ENCODE assay signal across 8 cellular contexts in the genomic region with DNA sequence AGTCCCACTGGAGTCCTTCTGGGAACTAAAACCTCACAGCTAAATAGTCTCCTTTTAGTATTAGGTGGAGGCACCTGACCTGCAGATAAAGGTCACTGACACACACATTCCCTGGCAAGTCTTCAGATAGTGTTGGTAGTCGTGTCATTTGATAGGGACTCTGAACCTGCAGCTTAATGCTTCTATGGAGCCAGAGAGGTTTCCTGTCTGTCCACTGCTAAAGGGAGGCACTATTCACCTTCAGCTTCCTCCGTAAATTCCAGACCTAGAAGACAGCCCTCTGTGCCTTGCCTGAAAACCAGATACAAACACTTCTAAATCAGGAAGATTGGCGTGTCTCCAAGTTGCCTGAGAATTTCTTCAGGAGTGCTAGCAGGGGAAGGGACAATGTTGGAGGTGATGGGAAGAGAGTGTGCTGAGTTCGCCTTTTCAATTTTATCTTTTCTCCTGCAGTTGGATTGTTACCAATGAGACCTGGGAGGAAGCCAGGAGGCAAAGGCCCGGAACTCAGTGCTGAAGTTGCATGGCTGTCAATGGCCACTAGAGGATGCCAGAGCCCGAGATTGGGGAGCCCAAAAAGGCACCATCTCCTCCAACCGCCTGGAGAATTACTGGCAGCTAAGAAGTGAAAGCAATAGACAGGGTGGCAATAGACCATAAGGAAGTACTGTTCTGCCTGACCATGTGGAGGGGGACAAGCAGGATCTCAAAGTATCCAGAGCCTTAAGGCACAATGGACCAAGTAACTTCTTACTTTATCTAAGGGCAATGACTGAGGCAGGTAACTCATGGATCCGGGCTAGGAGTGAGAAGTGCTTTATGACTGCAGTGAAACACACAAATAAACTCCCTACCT.
DNase-seq lines count a peak whose midpoint lies in the region; ATAC-seq and TF ChIP-seq lines count a peak whose summit lies in the region.

No MANE protein-coding gene starts in this region.

- H4K20me1 ChIP-seq in OCI-LY3 (ENCODE audit: insufficient read depth, low read length) (no peaks in the 10 kb centered on the region), neural cell (ENCODE audit: insufficient read depth) (no peaks in the 10 kb centered on the region)

- peak; percentile 39 for TF ChIP-seq RAD21 in neural cell (conservative IDR thresholded peaks at IDR 0.05)

- TF ChIP-seq CTCF in OCI-LY3 (IDR thresholded peaks at IDR 0.05; ENCODE audit: low read depth, low read length) (peak; percentile 96), esophagus squamous epithelium (IDR thresholded peaks at IDR 0.05) (peak; percentile 64 to 99 (median 94)), neural cell (IDR thresholded peaks at IDR 0.05; ENCODE audit: poor library complexity, severe bottlenecking) (peak; percentile 41), stomach (IDR thresholded peaks at IDR 0.05) (peak in 5 of 7 experiments; percentile 74 to 88 (median 83))

- TF ChIP-seq EP300 in neural cell (conservative IDR thresholded peaks at IDR 0.05; ENCODE audit: poor library complexity, severe bottlenecking): no peak
- no peak for TF ChIP-seq EP300 in stomach (IDR thresholded peaks at IDR 0.05)

- peak overlapping the region; percentile 53 for H3K9ac ChIP-seq in OCI-LY3 (ENCODE audit: low read length)
- no peak overlapping the region for H3K9ac ChIP-seq in neural cell (ENCODE audit: low read length)

- H3K27me3 ChIP-seq in OCI-LY3 (ENCODE audit: low read depth, low read length): no peaks in the 10 kb centered on the region
- H3K27me3 ChIP-seq in esophagus squamous epithelium: no peaks in the 10 kb centered on the region
- H3K27me3 ChIP-seq in neural cell (ENCODE audit: insufficient read depth, low read depth, low read length): no peaks in the 10 kb centered on the region
- H3K27me3 ChIP-seq in stomach: no peaks in the 10 kb centered on the region

- peak; percentile 98 for ATAC-seq in GM21515 (IDR thresholded peaks at IDR 0.05; ENCODE audit: unreplicated experiment)

- no peaks in the 10 kb centered on the region for H3F3A ChIP-seq in neural cell (ENCODE audit: insufficient read depth, low read length, poor library complexity, severe bottlenecking)

- H3K9me2 ChIP-seq in neural cell (ENCODE audit: insufficient read depth, low read length): no peaks in the 10 kb centered on the region

- H3K27ac ChIP-seq in OCI-LY3 (ENCODE audit: low read length): peak overlapping the region; percentile 33
- no peak overlapping the region for H3K27ac ChIP-seq in esophagus squamous epithelium
- no peak overlapping the region for H3K27ac ChIP-seq in neural cell (ENCODE audit: low read length)
- H3K27ac ChIP-seq in stomach: no peak overlapping the region

- DNase-seq in DMS153 treated with DMSO at 0.1 percent for 48 hours (lab: John Stamatoyannopoulos, UW; ENCODE audit: unreplicated experiment): peak; percentile 40
- DNase-seq in HuH-7 (ENCODE audit: low spot score): peak; percentile 57
- DNase-seq in activated T-cell treated with anti-CD3 and anti-CD28 coated beads for 24 hours (ENCODE audit: low read depth): peak; percentile 56
- no peak for DNase-seq in esophagus squamous epithelium (lab: John Stamatoyannopoulos, UW)
- peak; percentile 74 for DNase-seq in stomach

- H3K36me3 ChIP-seq in OCI-LY3 (replicated peaks; ENCODE audit: low read depth, low read length) (no peaks in the 10 kb centered on the region), esophagus squamous epithelium (no peaks in the 10 kb centered on the region), neural cell (ENCODE audit: insufficient read depth, low read length) (no peaks in the 10 kb centered on the region), stomach (no peaks in the 10 kb centered on the region)

- intact Hi-C loops in esophagus squamous epithelium (cut with DNase I) (no loop called here), stomach (cut with DNase I; ENCODE audit: low total_unique reads) (no loop called here)

- no peak for TF ChIP-seq POLR2A in esophagus squamous epithelium (IDR thresholded peaks at IDR 0.05)
- TF ChIP-seq POLR2A in stomach (IDR thresholded peaks at IDR 0.05): no peak

- peak overlapping the region; percentile 48 for H3K4me3 ChIP-seq in OCI-LY3 (ENCODE audit: low read length)
- H3K4me3 ChIP-seq in esophagus squamous epithelium: no peak overlapping the region
- H3K4me3 ChIP-seq in neural cell (ENCODE audit: low read length): no peak overlapping the region
- no peak overlapping the region for H3K4me3 ChIP-seq in stomach

- no peaks in the 10 kb centered on the region for H3K79me2 ChIP-seq in OCI-LY3 (ENCODE audit: low read length)
- H3K79me2 ChIP-seq in neural cell (replicated peaks; ENCODE audit: insufficient read depth, low read length): no peaks in the 10 kb centered on the region

- H3K4me2 ChIP-seq in OCI-LY3 (ENCODE audit: low read length) (peak overlapping the region; percentile 50), neural cell (ENCODE audit: low read length) (no peak overlapping the region)

- H3K4me1 ChIP-seq in OCI-LY3 (ENCODE audit: low read length) (peaks cover 28% of the 10 kb centered on the region), esophagus squamous epithelium (peaks cover 0 to 16% (median 0%) of the 10 kb centered on the region in 3 donors), stomach (peaks cover 3 to 9% (median 6%) of the 10 kb centered on the region in 4 donors)

- H3K9me3 ChIP-seq in OCI-LY3 (ENCODE audit: insufficient read depth, low read length) (no peaks in the 10 kb centered on the region), esophagus squamous epithelium (no peaks in the 10 kb centered on the region), neural cell (ENCODE audit: low read length) (no peaks in the 10 kb centered on the region), stomach (no peaks in the 10 kb centered on the region)

- WGBS in esophagus squamous epithelium, 2 donors: 33 to 42% methylated on average over 7 of the region's 8 CpGs
- WGBS in stomach, 5 donors: 30 to 39% (median 31%) methylated on average over 7 to 8 of the region's 8 CpGs

- H2AFZ ChIP-seq in OCI-LY3 (ENCODE audit: low read depth, low read length) (peak overlapping the region; percentile 99), neural cell (ENCODE audit: low read depth, low read length) (no peak overlapping the region)

TF ChIP-seq in neural cell, 6 proteins besides CTCF, POLR2A, EP300 and RAD21:
- TF ChIP-seq SMC3 (conservative IDR thresholded peaks at IDR 0.05; ENCODE audit: poor library complexity) (peak; percentile 31), POLR2AphosphoS5 (IDR thresholded peaks at IDR 0.05) (no peak), TAF1 (IDR thresholded peaks at IDR 0.05; ENCODE audit: low read depth) (no peak)
- TF ChIP-seq, protein P1, sequence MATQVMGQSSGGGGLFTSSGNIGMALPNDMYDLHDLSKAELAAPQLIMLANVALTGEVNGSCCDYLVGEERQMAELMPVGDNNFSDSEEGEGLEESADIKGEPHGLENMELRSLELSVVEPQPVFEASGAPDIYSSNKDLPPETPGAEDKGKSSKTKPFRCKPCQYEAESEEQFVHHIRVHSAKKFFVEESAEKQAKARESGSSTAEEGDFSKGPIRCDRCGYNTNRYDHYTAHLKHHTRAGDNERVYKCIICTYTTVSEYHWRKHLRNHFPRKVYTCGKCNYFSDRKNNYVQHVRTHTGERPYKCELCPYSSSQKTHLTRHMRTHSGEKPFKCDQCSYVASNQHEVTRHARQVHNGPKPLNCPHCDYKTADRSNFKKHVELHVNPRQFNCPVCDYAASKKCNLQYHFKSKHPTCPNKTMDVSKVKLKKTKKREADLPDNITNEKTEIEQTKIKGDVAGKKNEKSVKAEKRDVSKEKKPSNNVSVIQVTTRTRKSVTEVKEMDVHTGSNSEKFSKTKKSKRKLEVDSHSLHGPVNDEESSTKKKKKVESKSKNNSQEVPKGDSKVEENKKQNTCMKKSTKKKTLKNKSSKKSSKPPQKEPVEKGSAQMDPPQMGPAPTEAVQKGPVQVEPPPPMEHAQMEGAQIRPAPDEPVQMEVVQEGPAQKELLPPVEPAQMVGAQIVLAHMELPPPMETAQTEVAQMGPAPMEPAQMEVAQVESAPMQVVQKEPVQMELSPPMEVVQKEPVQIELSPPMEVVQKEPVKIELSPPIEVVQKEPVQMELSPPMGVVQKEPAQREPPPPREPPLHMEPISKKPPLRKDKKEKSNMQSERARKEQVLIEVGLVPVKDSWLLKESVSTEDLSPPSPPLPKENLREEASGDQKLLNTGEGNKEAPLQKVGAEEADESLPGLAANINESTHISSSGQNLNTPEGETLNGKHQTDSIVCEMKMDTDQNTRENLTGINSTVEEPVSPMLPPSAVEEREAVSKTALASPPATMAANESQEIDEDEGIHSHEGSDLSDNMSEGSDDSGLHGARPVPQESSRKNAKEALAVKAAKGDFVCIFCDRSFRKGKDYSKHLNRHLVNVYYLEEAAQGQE (IDR thresholded peaks at IDR 0.05; ENCODE audit: borderline replicate concordance): no peak

Comparison
In these comparisons a context has a peak if more than half of its experiments do, and no peak if none do; other contexts are left out.
1. CTCF ChIP-seq: peak in every context shown above with its lines; median percentile 96 in OCI-LY3; 94 in esophagus squamous epithelium; 83 in stomach; 41 in neural cell.